23 cellular contexts compared by ENCODE assay signal in genomic region chr6:17950095-17950494, GRCh38. TPM values are rescaled to one million over a fixed set of nuclear protein-coding genes. Genes with fewer than 3 reads are reported as not detected.
DNase-seq lines count a peak whose midpoint lies in the region; ATAC-seq, FAIRE-seq and TF ChIP-seq lines count a peak whose summit lies in the region.
"Had no signal": no experiment of that assay in that cellular context is flagged by ENCODE, and none has a peak within 500 bp of the region (broad histone marks: within the 10 kb centered on the region; RNA-seq: fewer than 3 reads in every experiment).

No MANE protein-coding gene starts in this region.

- H3K79me2 ChIP-seq in keratinocyte (ENCODE audit: control insufficient read depth, insufficient read depth, low read length): peaks cover 91% of the 10 kb centered on the region
- H3K79me2 ChIP-seq in smooth muscle cell (ENCODE audit: low read depth): peaks cover 44% of the 10 kb centered on the region

- no peak overlapping the region for H3K4me3 ChIP-seq in keratinocyte (ENCODE audit: control insufficient read depth in 2 of 3, extremely low read depth in 1 of 3, insufficient read depth in 2 of 3, low read depth in 1 of 3, low read length in 3 of 3)
- H3K4me3 ChIP-seq in smooth muscle cell: no peak overlapping the region
- H3K4me3 ChIP-seq in vagina: no peak overlapping the region

- H3K9me1 ChIP-seq in keratinocyte (ENCODE audit: control insufficient read depth, extremely low read depth, insufficient read depth, low read length): no peaks in the 10 kb centered on the region

- H3K36me3 ChIP-seq in keratinocyte (ENCODE audit: control insufficient read depth in 2 of 2, extremely low read depth in 1 of 2, insufficient read depth in 2 of 2, low read length in 2 of 2) (peaks cover 0 to 2% of the 10 kb centered on the region in 2 experiments), smooth muscle cell (ENCODE audit: low read depth) (no peaks in the 10 kb centered on the region), vagina (no peaks in the 10 kb centered on the region)

- intact Hi-C loops in vagina (cut with DNase I): no loop called here

- H3K9me3 ChIP-seq in keratinocyte (ENCODE audit: control insufficient read depth, low read depth, low read length) (no peaks in the 10 kb centered on the region), smooth muscle cell (replicated peaks; ENCODE audit: low read depth) (no peaks in the 10 kb centered on the region), vagina (no peaks in the 10 kb centered on the region)

- H3K4me1 ChIP-seq in keratinocyte (ENCODE audit: control insufficient read depth, extremely low read depth, insufficient read depth, low read length) (peaks cover 6% of the 10 kb centered on the region), smooth muscle cell (ENCODE audit: low read depth) (peaks cover 13% of the 10 kb centered on the region), vagina (peaks cover 27% of the 10 kb centered on the region)

- FAIRE-seq in keratinocyte (lab: Jason Lieb, UNC): no peak
- FAIRE-seq: HepG2 had no signal

- H4K20me1 ChIP-seq in keratinocyte (ENCODE audit: control insufficient read depth, extremely low read depth, insufficient read depth, low read length): peaks cover 4% of the 10 kb centered on the region
- peaks cover 60% of the 10 kb centered on the region for H4K20me1 ChIP-seq in smooth muscle cell (ENCODE audit: low read depth)

- H3K4me2 ChIP-seq in keratinocyte (ENCODE audit: control insufficient read depth, extremely low read depth, insufficient read depth, low read depth, low read length) (no peak overlapping the region), smooth muscle cell (no peak overlapping the region)

- H3F3A ChIP-seq in smooth muscle cell (ENCODE audit: low read depth): no peaks in the 10 kb centered on the region

- dilution Hi-C loops in keratinocyte (cut with MboI; ENCODE audit: extremely low pct_ligation_motif_present, low sequenced_read_pairs): no loop called here

- no peak for ATAC-seq in GM19467 (IDR thresholded peaks at IDR 0.05; ENCODE audit: unreplicated experiment)
- ATAC-seq: HepG2, SK-N-SH treated with all-trans-retinoic acid at 6 μM for 48 hours had no signal

- H3K27ac ChIP-seq in keratinocyte (ENCODE audit: control insufficient read depth, insufficient read depth, low read length): peak overlapping the region; percentile 33
- H3K27ac ChIP-seq in smooth muscle cell (ENCODE audit: low read depth): peak overlapping the region; percentile 13
- H3K27ac ChIP-seq in vagina: no peak overlapping the region

- H3K27me3 ChIP-seq in keratinocyte (ENCODE audit: control insufficient read depth, extremely low read depth, insufficient read depth, low read length) (no peaks in the 10 kb centered on the region), smooth muscle cell (ENCODE audit: low read depth) (no peaks in the 10 kb centered on the region), vagina (no peaks in the 10 kb centered on the region)

- DNase-seq in HCEC 1CT (peak; percentile 35), amniotic epithelial cell (ENCODE audit: low read depth) (peak; percentile 23), keratinocyte (ENCODE audit: low read depth, low spot score) (no peak), smooth muscle cell (lab: John Stamatoyannopoulos, UW; ENCODE audit: unreplicated experiment) (no peak), vagina (ENCODE audit: extremely low spot score in 2 of 2) (no peak)
- no peak for DNase-seq in stimulated activated naive CD4-positive, alpha-beta T cell (lab: John Stamatoyannopoulos, UW)
- DNase-seq: ACHN; C1 segment of cervical spinal cord; CD8-positive, alpha-beta memory T cell; GDM1; GOT3; KG1; NCI-H1105 treated with DMSO at 0.1 percent for 48 hours; NCI-H1694 treated with DMSO at 0.1 percent for 48 hours; NCI-H2227 treated with DMSO at 0.1 percent for 48 hours; NCI-H510A treated with DMSO at 0.1 percent for 48 hours; NCI-H774; OCI-M1; RPMI8226; SIG-M5 had no signal

- no peak for TF ChIP-seq POLR2A in vagina (IDR thresholded peaks at IDR 0.05)

- H3K9ac ChIP-seq in keratinocyte (ENCODE audit: control insufficient read depth, extremely low read depth, insufficient read depth, low read length): no peak overlapping the region
- H3K9ac ChIP-seq in smooth muscle cell (ENCODE audit: low read depth): no peak overlapping the region

- H2AFZ ChIP-seq in keratinocyte (ENCODE audit: control insufficient read depth, low read length) (no peak overlapping the region), smooth muscle cell (ENCODE audit: low read depth) (no peak overlapping the region)

- TF ChIP-seq CTCF in keratinocyte (optimal IDR thresholded peaks at IDR 0.05 in 1 of 3, IDR thresholded peaks at IDR 0.05 in 1 of 3, conservative IDR thresholded peaks at IDR 0.05 in 1 of 3; ENCODE audit: extremely low read depth in 1 of 3, insufficient read depth in 2 of 3, low read length in 3 of 3) (no peak), smooth muscle cell (IDR thresholded peaks at IDR 0.05; ENCODE audit: borderline replicate concordance, insufficient read depth, poor library complexity, severe bottlenecking) (no peak), vagina (IDR thresholded peaks at IDR 0.05) (no peak)

RNA-seq across cellular contexts. Expression of gene KIF13A, which starts 37.3 kb away (rescaled TPM):
- polyA plus RNA-seq in keratinocyte (90.1 to 106 TPM (median 96.2 TPM) in 3 replicates), smooth muscle cell (10.4 and 15.9 TPM in 2 replicates)
- 40.6 TPM for polyA plus RNA-seq in keratinocyte (2011; ENCODE audit: low read depth)
- 81.7 and 104 TPM in 2 replicates for polyA plus RNA-seq in keratinocyte (2011; cell fraction: cytosol; rRNA removed)
- 149 and 161 TPM in 2 replicates for polyA plus RNA-seq in keratinocyte (2011; cell fraction: nucleus; rRNA removed)
- 51.2 and 90.2 TPM in 2 replicates for polyA plus RNA-seq in keratinocyte (2012; ENCODE audit: low replicate concordance)
- 87.5 to 126 TPM (median 106 TPM) in 3 replicates for polyA minus RNA-seq in keratinocyte
- polyA minus RNA-seq in keratinocyte (2011; cell fraction: cytosol; rRNA and poly(A)+ RNA removed): 73.3 TPM
- polyA minus RNA-seq in keratinocyte (2011; cell fraction: nucleus; rRNA and poly(A)+ RNA removed): 171 and 308 TPM in 2 replicates
- total RNA-seq in smooth muscle cell (28.4 and 31.9 TPM in 2 replicates), vagina (43.0 TPM)

Comparison
In these comparisons a context has a peak if more than half of its experiments do, and no peak if none do; other contexts are left out.
1. DNase-seq: peak in HCEC 1CT (single experiment) and amniotic epithelial cell (single experiment); none in keratinocyte (single experiment), smooth muscle cell (single experiment), stimulated activated naive CD4-positive, alpha-beta T cell (0 of 6) and vagina (0 of 2).